ENCODE assay signal across 1 cellular context in the genomic region with DNA sequence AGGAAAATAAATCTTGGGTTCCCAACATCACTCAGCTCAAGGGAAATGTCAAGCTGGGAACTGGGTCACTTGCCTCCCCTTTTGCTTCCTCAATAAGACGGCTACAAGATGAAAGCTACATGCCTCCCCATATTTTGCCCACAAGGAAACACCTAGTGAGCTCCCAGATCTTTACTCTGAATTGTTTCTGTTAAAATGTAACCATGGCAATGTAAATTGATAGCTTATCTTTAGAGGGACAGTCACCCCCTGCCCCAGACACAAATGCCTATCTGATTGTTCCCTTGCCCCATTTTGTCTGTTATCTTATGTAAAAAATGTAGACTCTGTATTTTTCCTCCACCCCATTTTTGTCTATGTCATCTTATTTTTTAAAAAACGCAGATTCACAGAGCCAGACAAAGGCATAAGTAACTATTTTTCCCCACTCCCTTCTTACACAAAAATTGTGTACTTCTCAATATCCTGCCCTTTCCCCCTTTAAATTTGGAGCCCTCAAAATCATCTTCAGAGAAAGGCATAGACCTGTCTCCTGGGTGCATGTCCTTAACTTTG.
TF ChIP-seq lines count a peak whose summit lies in the region.

No MANE protein-coding gene starts in this region.

TF ChIP-seq in K562, 482 proteins besides CTCF, POLR2A, EP300 and RAD21 (continues in another document):
- TF ChIP-seq NCOA2 (IDR thresholded peaks at IDR 0.05; ENCODE audit: partially characterized antibody in 2 of 2) (no peak), SNRNP70 (optimal IDR thresholded peaks at IDR 0.05; ENCODE audit: low read depth, low read length) (no peak), TEAD1 (CRISPR knock-in tag; IDR thresholded peaks at IDR 0.05) (peak in 1 of 2 experiments; percentile 14; a peak in 1 of 4 replicates), FOXO4 (CRISPR knock-in tag; IDR thresholded peaks at IDR 0.05) (no peak), EP400 (IDR thresholded peaks at IDR 0.05) (no peak), PHB2 (IDR thresholded peaks at IDR 0.05; ENCODE audit: low read depth) (no peak), RBM34 (IDR thresholded peaks at IDR 0.05; ENCODE audit: borderline replicate concordance, insufficient read depth, low read length) (no peak), SAP30 (IDR thresholded peaks at IDR 0.05; ENCODE audit: borderline replicate concordance, insufficient read depth, low read depth, low read length, poor library complexity, severe bottlenecking) (no peak), MIER1 (IDR thresholded peaks at IDR 0.05; ENCODE audit: low read depth) (no peak), C11orf30 (IDR thresholded peaks at IDR 0.05; ENCODE audit: low read depth) (peak; percentile 59; the same call in 1 of the 2 replicates), ZFP36 (IDR thresholded peaks at IDR 0.05; ENCODE audit: low read depth, low read length, partially characterized antibody) (no peak), NR0B1 (IDR thresholded peaks at IDR 0.05; ENCODE audit: partially characterized antibody) (no peak), HNRNPH1 (optimal IDR thresholded peaks at IDR 0.05; ENCODE audit: low read depth, low read length) (no peak), ARID3B (CRISPR knock-in tag; IDR thresholded peaks at IDR 0.05; ENCODE audit: borderline replicate concordance) (no peak), LEF1 (IDR thresholded peaks at IDR 0.05) (no peak), FOXJ2 (tag; IDR thresholded peaks at IDR 0.05) (peak; percentile 72), MAFG (tag; conservative IDR thresholded peaks at IDR 0.05) (peak; percentile 82), DDX20 (tag; IDR thresholded peaks at IDR 0.05; ENCODE audit: low read depth) (no peak), HDAC6 (IDR thresholded peaks at IDR 0.05; ENCODE audit: low read depth, low read length) (no peak), NCOR1 (IDR thresholded peaks at IDR 0.05) (no peak), FIP1L1 (IDR thresholded peaks at IDR 0.05; ENCODE audit: low read depth, low read length, poor library complexity, severe bottlenecking) (no peak), SMARCB1 (IDR thresholded peaks at IDR 0.05; ENCODE audit: insufficient read length, low read depth) (no peak), ZNF197 (CRISPR knock-in tag; IDR thresholded peaks at IDR 0.05; ENCODE audit: low read depth) (no peak), MAFK (IDR thresholded peaks at IDR 0.05; ENCODE audit: low read length) (peak; percentile 19; the same call in 1 of the 2 replicates), NFATC3 (IDR thresholded peaks at IDR 0.05) (no peak), NRF1 (conservative IDR thresholded peaks at IDR 0.05 in 1 of 2, IDR thresholded peaks at IDR 0.05 in 1 of 2) (no peak), RBM25 (IDR thresholded peaks at IDR 0.05; ENCODE audit: low read depth, low read length, severe bottlenecking) (no peak), RBM39 (optimal IDR thresholded peaks at IDR 0.05; ENCODE audit: low read depth, low read length) (no peak), NR4A1 (CRISPR knock-in tag; IDR thresholded peaks at IDR 0.05) (no peak), NR4A1 (tag; IDR thresholded peaks at IDR 0.05) (no peak), ZNF79 (CRISPR knock-in tag; IDR thresholded peaks at IDR 0.05; ENCODE audit: low read depth) (no peak), RBM22 (IDR thresholded peaks at IDR 0.05; ENCODE audit: low read depth, low read length, poor library complexity, severe bottlenecking) (no peak), ZNF316 (IDR thresholded peaks at IDR 0.05) (peak; percentile 74), NR2F6 (CRISPR knock-in tag; IDR thresholded peaks at IDR 0.05) (no peak), MAFF (IDR thresholded peaks at IDR 0.05; ENCODE audit: low read length) (peak; percentile 27; the same call in 1 of the 2 replicates), ZHX1 (conservative IDR thresholded peaks at IDR 0.05; ENCODE audit: low read length) (no peak), SREBF2 (CRISPR knock-in tag; IDR thresholded peaks at IDR 0.05) (no peak), MECOM (CRISPR knock-in tag; IDR thresholded peaks at IDR 0.05) (no peak)
- TF ChIP-seq, protein P1, sequence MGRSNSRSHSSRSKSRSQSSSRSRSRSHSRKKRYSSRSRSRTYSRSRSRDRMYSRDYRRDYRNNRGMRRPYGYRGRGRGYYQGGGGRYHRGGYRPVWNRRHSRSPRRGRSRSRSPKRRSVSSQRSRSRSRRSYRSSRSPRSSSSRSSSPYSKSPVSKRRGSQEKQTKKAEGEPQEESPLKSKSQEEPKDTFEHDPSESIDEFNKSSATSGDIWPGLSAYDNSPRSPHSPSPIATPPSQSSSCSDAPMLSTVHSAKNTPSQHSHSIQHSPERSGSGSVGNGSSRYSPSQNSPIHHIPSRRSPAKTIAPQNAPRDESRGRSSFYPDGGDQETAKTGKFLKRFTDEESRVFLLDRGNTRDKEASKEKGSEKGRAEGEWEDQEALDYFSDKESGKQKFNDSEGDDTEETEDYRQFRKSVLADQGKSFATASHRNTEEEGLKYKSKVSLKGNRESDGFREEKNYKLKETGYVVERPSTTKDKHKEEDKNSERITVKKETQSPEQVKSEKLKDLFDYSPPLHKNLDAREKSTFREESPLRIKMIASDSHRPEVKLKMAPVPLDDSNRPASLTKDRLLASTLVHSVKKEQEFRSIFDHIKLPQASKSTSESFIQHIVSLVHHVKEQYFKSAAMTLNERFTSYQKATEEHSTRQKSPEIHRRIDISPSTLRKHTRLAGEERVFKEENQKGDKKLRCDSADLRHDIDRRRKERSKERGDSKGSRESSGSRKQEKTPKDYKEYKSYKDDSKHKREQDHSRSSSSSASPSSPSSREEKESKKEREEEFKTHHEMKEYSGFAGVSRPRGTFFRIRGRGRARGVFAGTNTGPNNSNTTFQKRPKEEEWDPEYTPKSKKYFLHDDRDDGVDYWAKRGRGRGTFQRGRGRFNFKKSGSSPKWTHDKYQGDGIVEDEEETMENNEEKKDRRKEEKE (IDR thresholded peaks at IDR 0.05; ENCODE audit: borderline replicate concordance in 1 of 2, control insufficient read depth in 1 of 2, low read depth in 2 of 2, low read length in 1 of 2), result no peak
- TF ChIP-seq, protein P2, sequence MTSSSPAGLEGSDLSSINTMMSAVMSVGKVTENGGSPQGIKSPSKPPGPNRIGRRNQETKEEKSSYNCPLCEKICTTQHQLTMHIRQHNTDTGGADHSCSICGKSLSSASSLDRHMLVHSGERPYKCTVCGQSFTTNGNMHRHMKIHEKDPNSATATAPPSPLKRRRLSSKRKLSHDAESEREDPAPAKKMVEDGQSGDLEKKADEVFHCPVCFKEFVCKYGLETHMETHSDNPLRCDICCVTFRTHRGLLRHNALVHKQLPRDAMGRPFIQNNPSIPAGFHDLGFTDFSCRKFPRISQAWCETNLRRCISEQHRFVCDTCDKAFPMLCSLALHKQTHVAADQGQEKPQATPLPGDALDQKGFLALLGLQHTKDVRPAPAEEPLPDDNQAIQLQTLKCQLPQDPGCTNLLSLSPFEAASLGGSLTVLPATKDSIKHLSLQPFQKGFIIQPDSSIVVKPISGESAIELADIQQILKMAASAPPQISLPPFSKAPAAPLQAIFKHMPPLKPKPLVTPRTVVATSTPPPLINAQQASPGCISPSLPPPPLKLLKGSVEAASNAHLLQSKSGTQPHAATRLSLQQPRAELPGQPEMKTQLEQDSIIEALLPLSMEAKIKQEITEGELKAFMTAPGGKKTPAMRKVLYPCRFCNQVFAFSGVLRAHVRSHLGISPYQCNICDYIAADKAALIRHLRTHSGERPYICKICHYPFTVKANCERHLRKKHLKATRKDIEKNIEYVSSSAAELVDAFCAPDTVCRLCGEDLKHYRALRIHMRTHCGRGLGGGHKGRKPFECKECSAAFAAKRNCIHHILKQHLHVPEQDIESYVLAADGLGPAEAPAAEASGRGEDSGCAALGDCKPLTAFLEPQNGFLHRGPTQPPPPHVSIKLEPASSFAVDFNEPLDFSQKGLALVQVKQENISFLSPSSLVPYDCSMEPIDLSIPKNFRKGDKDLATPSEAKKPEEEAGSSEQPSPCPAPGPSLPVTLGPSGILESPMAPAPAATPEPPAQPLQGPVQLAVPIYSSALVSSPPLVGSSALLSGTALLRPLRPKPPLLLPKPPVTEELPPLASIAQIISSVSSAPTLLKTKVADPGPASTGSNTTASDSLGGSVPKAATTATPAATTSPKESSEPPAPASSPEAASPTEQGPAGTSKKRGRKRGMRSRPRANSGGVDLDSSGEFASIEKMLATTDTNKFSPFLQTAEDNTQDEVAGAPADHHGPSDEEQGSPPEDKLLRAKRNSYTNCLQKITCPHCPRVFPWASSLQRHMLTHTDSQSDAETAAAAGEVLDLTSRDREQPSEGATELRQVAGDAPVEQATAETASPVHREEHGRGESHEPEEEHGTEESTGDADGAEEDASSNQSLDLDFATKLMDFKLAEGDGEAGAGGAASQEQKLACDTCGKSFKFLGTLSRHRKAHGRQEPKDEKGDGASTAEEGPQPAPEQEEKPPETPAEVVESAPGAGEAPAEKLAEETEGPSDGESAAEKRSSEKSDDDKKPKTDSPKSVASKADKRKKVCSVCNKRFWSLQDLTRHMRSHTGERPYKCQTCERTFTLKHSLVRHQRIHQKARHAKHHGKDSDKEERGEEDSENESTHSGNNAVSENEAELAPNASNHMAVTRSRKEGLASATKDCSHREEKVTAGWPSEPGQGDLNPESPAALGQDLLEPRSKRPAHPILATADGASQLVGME (CRISPR knock-in tag; IDR thresholded peaks at IDR 0.05), result no peak
- TF ChIP-seq, protein P3, sequence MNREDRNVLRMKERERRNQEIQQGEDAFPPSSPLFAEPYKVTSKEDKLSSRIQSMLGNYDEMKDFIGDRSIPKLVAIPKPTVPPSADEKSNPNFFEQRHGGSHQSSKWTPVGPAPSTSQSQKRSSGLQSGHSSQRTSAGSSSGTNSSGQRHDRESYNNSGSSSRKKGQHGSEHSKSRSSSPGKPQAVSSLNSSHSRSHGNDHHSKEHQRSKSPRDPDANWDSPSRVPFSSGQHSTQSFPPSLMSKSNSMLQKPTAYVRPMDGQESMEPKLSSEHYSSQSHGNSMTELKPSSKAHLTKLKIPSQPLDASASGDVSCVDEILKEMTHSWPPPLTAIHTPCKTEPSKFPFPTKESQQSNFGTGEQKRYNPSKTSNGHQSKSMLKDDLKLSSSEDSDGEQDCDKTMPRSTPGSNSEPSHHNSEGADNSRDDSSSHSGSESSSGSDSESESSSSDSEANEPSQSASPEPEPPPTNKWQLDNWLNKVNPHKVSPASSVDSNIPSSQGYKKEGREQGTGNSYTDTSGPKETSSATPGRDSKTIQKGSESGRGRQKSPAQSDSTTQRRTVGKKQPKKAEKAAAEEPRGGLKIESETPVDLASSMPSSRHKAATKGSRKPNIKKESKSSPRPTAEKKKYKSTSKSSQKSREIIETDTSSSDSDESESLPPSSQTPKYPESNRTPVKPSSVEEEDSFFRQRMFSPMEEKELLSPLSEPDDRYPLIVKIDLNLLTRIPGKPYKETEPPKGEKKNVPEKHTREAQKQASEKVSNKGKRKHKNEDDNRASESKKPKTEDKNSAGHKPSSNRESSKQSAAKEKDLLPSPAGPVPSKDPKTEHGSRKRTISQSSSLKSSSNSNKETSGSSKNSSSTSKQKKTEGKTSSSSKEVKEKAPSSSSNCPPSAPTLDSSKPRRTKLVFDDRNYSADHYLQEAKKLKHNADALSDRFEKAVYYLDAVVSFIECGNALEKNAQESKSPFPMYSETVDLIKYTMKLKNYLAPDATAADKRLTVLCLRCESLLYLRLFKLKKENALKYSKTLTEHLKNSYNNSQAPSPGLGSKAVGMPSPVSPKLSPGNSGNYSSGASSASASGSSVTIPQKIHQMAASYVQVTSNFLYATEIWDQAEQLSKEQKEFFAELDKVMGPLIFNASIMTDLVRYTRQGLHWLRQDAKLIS (CRISPR knock-in tag; IDR thresholded peaks at IDR 0.05), result no peak
